Comparison of ENCODE assay signal across 6 cellular contexts in genomic region chr5:2862176-2862575, GRCh38.
A peak's percentile ranks its signal among the peaks of the same experiment; 100 is the strongest.
DNase-seq lines count a peak whose midpoint lies in the region; ATAC-seq, FAIRE-seq and TF ChIP-seq lines count a peak whose summit lies in the region.
"Not testable (repeated sequence)": the region's sequence is repeated elsewhere in the genome, so short reads cannot be mapped to it uniquely, and the experiment has no call there.

No MANE protein-coding gene starts in this region.

- H3K14ac ChIP-seq in H1 (ENCODE audit: insufficient read length), result not testable (repeated sequence)

- H3K9me3 Mint-ChIP-seq in neural progenitor cell, result not testable (repeated sequence)

- H3K27me3 ChIP-seq in BLaER1; H1 (replicated peaks in 1 of 4; ENCODE audit: control insufficient read depth in 3 of 4, extremely low read depth in 1 of 4, insufficient read depth in 3 of 4, low read length in 3 of 4); neural progenitor cell; sigmoid colon; upper lobe of right lung: not testable (repeated sequence)

- not testable (repeated sequence) for H3K36me3 Mint-ChIP-seq in neural progenitor cell

- not testable (repeated sequence) for H3K18ac ChIP-seq in H1 (ENCODE audit: extremely low read depth, low read length)

- TF ChIP-seq RAD21 in H1 (IDR thresholded peaks at IDR 0.05 in 1 of 2, conservative IDR thresholded peaks at IDR 0.05 in 1 of 2; ENCODE audit: low read depth in 2 of 2, low read length in 2 of 2), result not testable (repeated sequence)

- H3K36me3 ChIP-seq in BLaER1; H1 (ENCODE audit: control insufficient read depth in 2 of 4, insufficient read depth in 4 of 4, low read length in 3 of 4); neural progenitor cell; sigmoid colon; upper lobe of right lung: not testable (repeated sequence)

- not testable (repeated sequence) for H3K23ac ChIP-seq in H1 (ENCODE audit: insufficient read length)

- H3K23me2 ChIP-seq in H1 (ENCODE audit: low read depth, low read length), result not testable (repeated sequence)

- TF ChIP-seq EP300 in H1 (IDR thresholded peaks at IDR 0.05; ENCODE audit: borderline replicate concordance in 1 of 2, low read depth in 2 of 2, low read length in 2 of 2); sigmoid colon (IDR thresholded peaks at IDR 0.05): not testable (repeated sequence)

- not testable (repeated sequence) for H2BK120ac ChIP-seq in H1 (replicated peaks; ENCODE audit: low read depth, low read length)

- H2BK20ac ChIP-seq in H1 (ENCODE audit: low read length), result not testable (repeated sequence)

- WGBS in H1 (ENCODE audit: extremely low coverage in 1 of 2, insufficient coverage in 1 of 2, insufficient read length in 1 of 2, insufficient replicate concordance in 2 of 2, low coverage in 1 of 2, low lambda C conversion rate in 2 of 2, missing lambda C conversion rate in 1 of 2), 2 experiments, result 97% methylated on average over 3 of the region's 3 CpGs; no CpG with 5 or more reads in 1 of the 2 experiments
- WGBS in sigmoid colon, 2 donors, result 93 to 94% methylated on average over 3 of the region's 3 CpGs

- not testable (repeated sequence) for H3K4ac ChIP-seq in H1 (replicated peaks; ENCODE audit: insufficient read length, low read depth, low read length)

- not testable (repeated sequence) for H3K4me3 Mint-ChIP-seq in neural progenitor cell

- not testable (repeated sequence) for H2BK12ac ChIP-seq in H1 (ENCODE audit: low read depth, low read length)

- H3K4me2 ChIP-seq in BLaER1, result peak overlapping the region; percentile 61
- H3K4me2 ChIP-seq in H1 (ENCODE audit: insufficient read depth in 1 of 2, low read depth in 2 of 2, low read length in 2 of 2); neural progenitor cell: not testable (repeated sequence)

- H2AFZ ChIP-seq in H1 (ENCODE audit: low read length); neural progenitor cell (replicated peaks): not testable (repeated sequence)

- ATAC-seq in upper lobe of right lung, result not testable (repeated sequence)

- TF ChIP-seq CTCF in H1 (IDR thresholded peaks at IDR 0.05; ENCODE audit: control extremely low read depth in 1 of 3, insufficient read depth in 1 of 3, low read depth in 1 of 3, low read length in 3 of 3); neural progenitor cell (IDR thresholded peaks at IDR 0.05); sigmoid colon (IDR thresholded peaks at IDR 0.05); upper lobe of right lung (IDR thresholded peaks at IDR 0.05): not testable (repeated sequence)

- H3F3A ChIP-seq in neural progenitor cell (ENCODE audit: low read depth), result not testable (repeated sequence)

- TF ChIP-seq POLR2A in H1 (IDR thresholded peaks at IDR 0.05; ENCODE audit: control extremely low read depth in 1 of 2, low read depth in 2 of 2, low read length in 2 of 2); sigmoid colon (IDR thresholded peaks at IDR 0.05): not testable (repeated sequence)

- not testable (repeated sequence) for DNase-seq in HTR-8/SVneo (ENCODE audit: insufficient read length, low spot score); H1 (ENCODE audit: low read depth in 1 of 2, low spot score in 2 of 2); neural progenitor cell (ENCODE audit: low spot score)
- DNase-seq in sigmoid colon (peak; percentile 32), upper lobe of right lung (peak; percentile 2)

- H4K91ac ChIP-seq in H1 (replicated peaks; ENCODE audit: insufficient read length, low read length), result not testable (repeated sequence)

- H3K27me3 Mint-ChIP-seq in neural progenitor cell (ENCODE audit: insufficient read depth, low read depth), result not testable (repeated sequence)

- H3K4me3 ChIP-seq in BLaER1; H1 (ENCODE audit: extremely low read depth in 1 of 4, insufficient read depth in 2 of 4, low read depth in 3 of 4, low read length in 4 of 4); neural progenitor cell; sigmoid colon; upper lobe of right lung: not testable (repeated sequence)

- H4K5ac ChIP-seq in H1 (ENCODE audit: insufficient read length, low read depth, low read length), result not testable (repeated sequence)

- H3K79me1 ChIP-seq in H1 (ENCODE audit: low read depth, low read length), result not testable (repeated sequence)

- 0 out of 2 replicates have a peak overlapping the region, but pooled peaks have one; percentile 11 for H2AK5ac ChIP-seq in H1 (ENCODE audit: low read depth, low read length)

- not testable (repeated sequence) for H3K79me2 ChIP-seq in H1 (ENCODE audit: control insufficient read depth in 1 of 2, insufficient read depth in 2 of 2, low read length in 2 of 2); neural progenitor cell (ENCODE audit: low read depth)

- not testable (repeated sequence) for H4K8ac ChIP-seq in H1 (ENCODE audit: extremely low read depth, insufficient read depth, low read length)

- H3K27ac ChIP-seq in BLaER1; H1 (ENCODE audit: low read depth, low read length); neural progenitor cell; sigmoid colon; upper lobe of right lung: not testable (repeated sequence)

- H2BK5ac ChIP-seq in H1 (ENCODE audit: low read depth, low read length), result not testable (repeated sequence)

- not testable (repeated sequence) for H3K9ac ChIP-seq in BLaER1; H1 (replicated peaks in 1 of 4; ENCODE audit: extremely low read depth in 1 of 4, low read depth in 3 of 4, low read length in 3 of 4); neural progenitor cell

- FAIRE-seq in HTR-8/SVneo (lab: Jason Lieb, UNC), result peak; percentile 33
- FAIRE-seq in H1 (lab: Jason Lieb, UNC), result not testable (repeated sequence)

- H3K4me1 ChIP-seq in BLaER1 (peaks cover 23% of the 10 kb centered on the region), neural progenitor cell (peaks cover 12% of the 10 kb centered on the region)
- H3K4me1 ChIP-seq in H1 (replicated peaks in 1 of 4; ENCODE audit: control insufficient read depth in 3 of 4, insufficient read depth in 4 of 4, low read length in 3 of 4); sigmoid colon; upper lobe of right lung: not testable (repeated sequence)

- intact Hi-C loops in sigmoid colon (cut with DNase I); upper lobe of right lung (cut with DNase I): not testable (repeated sequence)

- POLR2A ChIA-PET in H1 (lab: Charles Lee; ENCODE audit: partially characterized antibody), result not testable (repeated sequence)

- not testable (repeated sequence) for H3K9me3 ChIP-seq in BLaER1; H1 (ENCODE audit: insufficient read depth in 2 of 2, low read depth in 1 of 2, low read length in 1 of 2); neural progenitor cell (ENCODE audit: low read depth); sigmoid colon; upper lobe of right lung

- not testable (repeated sequence) for H3K56ac ChIP-seq in H1 (replicated peaks; ENCODE audit: insufficient read length, low read depth, low read length)

- not testable (repeated sequence) for H4K20me1 ChIP-seq in BLaER1; H1 (replicated peaks in 1 of 2; ENCODE audit: control insufficient read depth in 1 of 2, insufficient read depth in 2 of 2, low read length in 2 of 2); neural progenitor cell (ENCODE audit: low read depth)

- peak overlapping the region; percentile 57 for H3K27ac Mint-ChIP-seq in neural progenitor cell

- H3K4me1 Mint-ChIP-seq in neural progenitor cell, result peaks cover 40% of the 10 kb centered on the region

- not testable (repeated sequence) for H2BK15ac ChIP-seq in H1 (ENCODE audit: low read length)

- CTCF ChIA-PET in H1 (lab: Charles Lee; ENCODE audit: partially characterized antibody), result interaction anchor here (1.0 kb wide), 1 partner anchor 14 kb away, joined by 7 read pairs; no protein-coding TSS in a partner anchor
